ENCODE assay signal across 23 cellular contexts in the genomic region with DNA sequence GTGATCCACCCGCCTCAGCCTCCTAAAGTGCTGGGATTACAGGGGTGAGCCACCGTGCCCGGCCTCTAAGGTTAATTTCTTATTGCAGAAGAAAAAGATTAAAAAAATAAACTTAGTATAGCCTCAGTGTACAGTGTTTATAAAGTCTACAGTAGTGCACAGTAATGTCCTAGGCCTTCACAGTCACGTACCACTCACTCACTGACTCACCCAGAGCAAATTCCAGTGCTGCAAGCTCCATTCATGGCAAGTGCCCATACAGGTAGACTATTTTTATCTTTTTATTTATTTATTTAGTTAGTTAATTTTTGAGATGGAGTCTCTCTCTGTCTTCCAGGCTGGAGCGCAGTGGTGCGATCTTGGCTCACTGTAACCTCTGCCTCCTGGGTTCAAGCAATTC. TPM values are rescaled to one million over a fixed set of nuclear protein-coding genes. Genes with fewer than 3 reads are reported as not detected.
A peak's percentile ranks its signal among the peaks of the same experiment; 100 is the strongest.
DNase-seq lines count a peak whose midpoint lies in the region; ATAC-seq, FAIRE-seq and TF ChIP-seq lines count a peak whose summit lies in the region.
"Had no signal": no experiment of that assay in that cellular context is flagged by ENCODE, and none has a peak within 500 bp of the region (broad histone marks: within the 10 kb centered on the region; RNA-seq: fewer than 3 reads in every experiment).

No MANE protein-coding gene starts in this region.

- TF ChIP-seq CTCF in prostate gland (IDR thresholded peaks at IDR 0.05) = no peak
- no peak for TF ChIP-seq CTCF in D721Med (IDR thresholded peaks at IDR 0.05; ENCODE audit: insufficient read depth, missing control alignments)

- H3F3A ChIP-seq in GM23248 (ENCODE audit: insufficient read depth) = peaks cover 16% of the 10 kb centered on the region

- H3K4me1 Mint-ChIP-seq in activated naive CD4-positive, alpha-beta T cell treated with anti-CD3 and anti-CD28 coated beads, Interleukin-2, amount 10 ng/mL, durations not matched to agents 7 days and 5 days = peaks cover 22% of the 10 kb centered on the region

- H3K27me3 Mint-ChIP-seq in activated naive CD4-positive, alpha-beta T cell treated with anti-CD3 and anti-CD28 coated beads, Interleukin-2, amount 10 ng/mL, durations not matched to agents 7 days and 5 days = peaks cover 3% of the 10 kb centered on the region
- H3K27me3 Mint-ChIP-seq: progenitor cell of endocrine pancreas, T-helper 17 cell, type B pancreatic cell had no signal

- peaks cover 17% of the 10 kb centered on the region for H3K79me2 ChIP-seq in GM23248 (ENCODE audit: insufficient read depth)

- TF ChIP-seq POLR2A in prostate gland (IDR thresholded peaks at IDR 0.05) = no peak

- H3K27ac Mint-ChIP-seq in activated naive CD4-positive, alpha-beta T cell treated with anti-CD3 and anti-CD28 coated beads, Interleukin-2, amount 10 ng/mL, durations not matched to agents 7 days and 5 days = no peak overlapping the region
- H3K27ac Mint-ChIP-seq: dendritic cell treated with granulocyte-macrophage colony-stimulating factor and Interleukin-4, amounts not matched to agents 40 ng/mL and 50 ng/mL, for 4 days; T-helper 17 cell had no signal

- no peak overlapping the region for H3K4me3 Mint-ChIP-seq in activated naive CD4-positive, alpha-beta T cell treated with anti-CD3 and anti-CD28 coated beads, Interleukin-2, amount 10 ng/mL, durations not matched to agents 7 days and 5 days
- H3K4me3 Mint-ChIP-seq: dendritic cell treated with granulocyte-macrophage colony-stimulating factor and Interleukin-4, amounts not matched to agents 40 ng/mL and 50 ng/mL, for 4 days; nephron; T-helper 17 cell had no signal

- peak overlapping the region; percentile 24 for H3K4me2 ChIP-seq in GM23248 (ENCODE audit: unreplicated experiment)
- H3K4me2 ChIP-seq: BLaER1 treated with 17β-estradiol and CSF1 and Interleukin-3, amounts not matched to agents 10 nM and 100 nM had no signal

- FAIRE-seq in D721Med (lab: Jason Lieb, UNC) = no peak
- FAIRE-seq: H1 had no signal

- no peak overlapping the region for H3K9ac ChIP-seq in GM23248
- H3K9ac ChIP-seq: BLaER1 treated with 17β-estradiol and CSF1 and Interleukin-3, amounts not matched to agents 10 nM and 100 nM had no signal

- ATAC-seq in HG02938 (IDR thresholded peaks at IDR 0.05; ENCODE audit: unreplicated experiment) = no peak
- ATAC-seq: T-helper 17 cell had no signal

- intact Hi-C loops in prostate gland (cut with DNase I) = no loop called here

- no peaks in the 10 kb centered on the region for H3K9me3 Mint-ChIP-seq in activated naive CD4-positive, alpha-beta T cell treated with anti-CD3 and anti-CD28 coated beads, Interleukin-2, amount 10 ng/mL, durations not matched to agents 7 days and 5 days
- H3K9me3 Mint-ChIP-seq: dendritic cell treated with granulocyte-macrophage colony-stimulating factor and Interleukin-4, amounts not matched to agents 40 ng/mL and 50 ng/mL, for 4 days; nephron had no signal

- H2AFZ ChIP-seq in GM23248 = no peak overlapping the region

- DNase-seq in GM23248 = peak; percentile 77
- DNase-seq in RPMI7951 (ENCODE audit: low read depth) = peak; percentile 56
- DNase-seq in epithelial cell of prostate (ENCODE audit: low read depth, low spot score) = peak; percentile 80
- no peak for DNase-seq in prostate gland (ENCODE audit: low spot score)
- no peak for DNase-seq in activated naive CD4-positive, alpha-beta T cell treated with anti-CD3 and anti-CD28 coated beads, Interleukin-2, amount 10 ng/mL, durations not matched to agents 7 days and 5 days
- DNase-seq in GM19238 (ENCODE audit: insufficient read length, low spot score) = no peak
- no peak for DNase-seq in D721Med (ENCODE audit: insufficient read length, low spot score)
- DNase-seq: activated CD4-positive, CD25-positive, alpha-beta regulatory T cell treated with anti-CD3 and anti-CD28 coated beads, Interleukin-2, amount 50 U/mL, for 72 hours; activated gamma-delta T cell treated with Interleukin-2 at 50 U/mL for 16 hours; DMS153; heart right ventricle; NCI-H1694; NK-92 treated with Interleukin-12 subunit alpha and Interleukin-12 subunit beta, amount 100 ng/mL, for 24 hours; SHP77 treated with DMSO at 0.1 percent for 48 hours; stimulated activated naive CD4-positive, alpha-beta T cell treated with Interleukin-2 at 50 U/mL for 16 hours; T-helper 17 cell had no signal

- H3K9me3 ChIP-seq in GM23248 (ENCODE audit: low read depth) (no peaks in the 10 kb centered on the region), prostate gland (no peaks in the 10 kb centered on the region)
- H3K9me3 ChIP-seq: BLaER1 treated with 17β-estradiol and CSF1 and Interleukin-3, amounts not matched to agents 10 nM and 100 nM; heart right ventricle had no signal

- 40 to 45% methylated on average over 6 of the region's 6 CpGs for WGBS in GM23248 (ENCODE audit: low coverage in 1 of 2, low lambda C conversion rate in 2 of 2, missing lambda C conversion rate in 2 of 2), 2 experiments
- WGBS in prostate gland = 79% methylated on average over 6 of the region's 6 CpGs

- H3K4me1 ChIP-seq in GM23248 (ENCODE audit: insufficient read depth) (peaks cover 18% of the 10 kb centered on the region), prostate gland (replicated peaks) (peaks cover 5% of the 10 kb centered on the region)

- no peaks in the 10 kb centered on the region for H4K20me1 ChIP-seq in GM23248 (ENCODE audit: insufficient read depth)

- no peaks in the 10 kb centered on the region for H3K9me2 ChIP-seq in GM23248 (ENCODE audit: insufficient read depth)

- H3K27me3 ChIP-seq in GM23248 (replicated peaks; ENCODE audit: insufficient read depth) = no peaks in the 10 kb centered on the region
- H3K27me3 ChIP-seq in prostate gland (replicated peaks; ENCODE audit: insufficient read depth) = no peaks in the 10 kb centered on the region
- H3K27me3 ChIP-seq: BLaER1 treated with 17β-estradiol and CSF1 and Interleukin-3, amounts not matched to agents 10 nM and 100 nM; heart right ventricle had no signal

- H3K27ac ChIP-seq in GM23248 (peak overlapping the region; percentile 63), epithelial cell of prostate (peak overlapping the region; percentile 99), prostate gland (peak overlapping the region; percentile 54 to 74)
- H3K27ac ChIP-seq: BLaER1 treated with 17β-estradiol and CSF1 and Interleukin-3, amounts not matched to agents 10 nM and 100 nM had no signal

- H3K36me3 ChIP-seq in GM23248 (ENCODE audit: low read depth) (no peaks in the 10 kb centered on the region), prostate gland (no peaks in the 10 kb centered on the region)
- H3K36me3 ChIP-seq: BLaER1 treated with 17β-estradiol and CSF1 and Interleukin-3, amounts not matched to agents 10 nM and 100 nM; heart right ventricle had no signal

- no peaks in the 10 kb centered on the region for H3K36me3 Mint-ChIP-seq in activated naive CD4-positive, alpha-beta T cell treated with anti-CD3 and anti-CD28 coated beads, Interleukin-2, amount 10 ng/mL, durations not matched to agents 7 days and 5 days
- H3K36me3 Mint-ChIP-seq: type B pancreatic cell had no signal

- no peak overlapping the region for H3K4me3 ChIP-seq in GM23248
- no peak overlapping the region for H3K4me3 ChIP-seq in prostate gland
- H3K4me3 ChIP-seq: BLaER1 treated with 17β-estradiol and CSF1 and Interleukin-3, amounts not matched to agents 10 nM and 100 nM; heart right ventricle had no signal

- in situ Hi-C loops in GM23248 (cut with MboI) = no loop called here

- CTCF ChIA-PET in activated naive CD4-positive, alpha-beta T cell treated with anti-CD3 and anti-CD28 coated beads, Interleukin-2, amount 10 ng/mL, durations not matched to agents 7 days and 5 days (lab: Charles Lee) = interaction anchor here (1.2 to 4.5 kb wide), 2 partner anchors 158 to 172 kb away, joined by 4 to 34 read pairs; no protein-coding TSS in a partner anchor

RNA-seq across cellular contexts. Expression of gene FLNB, which starts 3.2 kb away (rescaled TPM):
- total RNA-seq in GM23248 (2014; rRNA removed; shearing (Covaris generic)) = 186 and 199 TPM in 2 replicates
- polyA plus RNA-seq in GM23248 (2016; fragmentation: Nextera tagmentation; extraction: Ambion mirVana) = 60.6 and 61.7 TPM in 2 replicates
- total RNA-seq in RPMI7951 (2014; rRNA removed; shearing (Covaris generic)) = 104 TPM in 2 replicates
- total RNA-seq in prostate gland = 100 to 1,000 TPM; 331 to 408 TPM

Comparison
In these comparisons a context has a peak if more than half of its experiments do, and no peak if none do; other contexts are left out.
1. DNase-seq: peak in GM23248 (single experiment), RPMI7951 (single experiment) and epithelial cell of prostate (single experiment); none in prostate gland (single experiment), activated naive CD4-positive, alpha-beta T cell treated with anti-CD3 and anti-CD28 coated beads, Interleukin-2, amount 10 ng/mL, durations not matched to agents 7 days and 5 days (single experiment), GM19238 (single experiment) and D721Med (single experiment).
2. Peak in every context shown above with its lines, with median percentiles within 50 percentile points of each other: H3K27ac ChIP-seq.